Comparison of ENCODE assay signal across 29 cellular contexts in the genomic region with DNA sequence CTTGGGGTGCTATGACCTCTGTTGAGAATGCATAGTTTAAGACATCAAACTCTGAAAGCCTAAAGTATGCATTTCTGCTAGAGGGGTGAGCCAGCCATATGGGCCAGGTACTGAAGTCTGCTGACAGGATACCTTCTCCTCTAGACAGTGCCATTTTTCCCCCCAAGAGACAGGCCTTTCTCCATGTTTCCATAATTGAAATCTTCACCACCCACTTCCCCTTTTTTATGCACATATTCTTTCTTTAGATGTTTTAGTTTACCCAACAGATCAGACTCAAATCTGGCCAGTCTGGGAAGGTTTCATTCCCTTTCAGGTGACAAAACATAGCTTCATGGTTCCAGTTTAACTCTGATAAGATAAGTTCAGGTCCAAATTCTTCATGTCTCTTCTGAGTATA.
"Had no signal": no experiment of that assay in that cellular context is flagged by ENCODE, and none has a peak within 500 bp of the region (broad histone marks: within the 10 kb centered on the region; RNA-seq: fewer than 3 reads in every experiment).

No MANE protein-coding gene starts in this region.

- H3K4me3 ChIP-seq: left lung, lung, mucosa of descending colon, pancreas, prostate gland, skin epidermis, stomach, testis, thyroid gland, transverse colon, upper lobe of left lung, vagina had no signal

- ATAC-seq: left colon; left lung; mucosa of descending colon; naive thymus-derived CD8-positive, alpha-beta T cell; pancreas; right cardiac atrium; sciatic nerve; stimulated activated naive B cell treated with anti-CD40 and anti-IgM and Interleukin-4, amounts not matched to agents 10 μg/mL and 1 μg/mL and 100 μg/mL, for 72 hours; stimulated activated naive CD8-positive, alpha-beta T cell treated with anti-CD3 and anti-CD28 coated beads, Interleukin-15, Interleukin-2, amounts not matched to agents 100 U/mL and 50 U/mL, for 24 hours had no signal

- H3K36me3 ChIP-seq: left lung, pancreas, prostate gland, stomach, thyroid gland, transverse colon, upper lobe of left lung, vagina had no signal

- H3K27ac ChIP-seq: left lung, pancreas, prostate gland, skin epidermis, stomach, testis, thyroid gland, transverse colon, upper lobe of left lung, vagina had no signal

- FAIRE-seq: islet of Langerhans, kidney, pancreas had no signal

- DNase-seq: immature natural killer cell; kidney; left colon; left lung; midbrain; mucosa of descending colon; naive thymus-derived CD8-positive, alpha-beta T cell; nucleus accumbens; pancreas; posterior cingulate gyrus; retina; right cardiac atrium; stimulated activated CD4-positive, alpha-beta T cell treated with anti-CD3 and anti-CD28 coated beads, Interleukin-12 subunit alpha, Interleukin-12 subunit beta, amount 100 ng/mL, for 4 hours; stimulated activated CD4-positive, alpha-beta T cell treated with anti-CD3 and anti-CD28 coated beads, Interleukin-15, amount 100 ng/mL, for 24 hours; stimulated activated CD4-positive, alpha-beta T cell treated with anti-CD3 and anti-CD28 coated beads, Interleukin-2, amount 100 ng/mL, for 24 hours; stimulated activated CD4-positive, alpha-beta T cell treated with anti-CD3 and anti-CD28 coated beads, Interleukin-4, amount 100 ng/mL, for 1 hour; stimulated activated naive B cell treated with anti-CD40 and anti-IgM and Interleukin-4, amounts not matched to agents 10 μg/mL and 1 μg/mL and 100 μg/mL, for 72 hours; stimulated activated naive CD8-positive, alpha-beta T cell treated with anti-CD3 and anti-CD28 coated beads, Interleukin-15, Interleukin-2, amounts not matched to agents 100 U/mL and 50 U/mL, for 24 hours; stomach; testis; thyroid gland; transverse colon; upper lobe of left lung had no signal

- H3K27me3 ChIP-seq: left lung, pancreas, stomach, testis, thyroid gland, transverse colon, upper lobe of left lung, vagina had no signal

- H3K9me3 ChIP-seq: left lung, mucosa of descending colon, pancreas, prostate gland, stomach, testis, thyroid gland, transverse colon, upper lobe of left lung, vagina had no signal

- H3K4me1 ChIP-seq: left lung, pancreas, prostate gland, stomach, testis, thyroid gland, transverse colon, upper lobe of left lung, vagina had no signal
